ENCODE assay signal across 8 cellular contexts in genomic region chr1:44327679-44328491, GRCh38. TPM values are rescaled to one million over a fixed set of nuclear protein-coding genes. Genes with fewer than 3 reads are reported as not detected.
DNase-seq lines count a peak whose midpoint lies in the region; ATAC-seq and FAIRE-seq lines count a peak whose summit lies in the region.

No MANE protein-coding gene starts in this region.

- peak; percentile 12 for DNase-seq in NCI-H1694 treated with DMSO at 0.1 percent for 48 hours (lab: John Stamatoyannopoulos, UW)
- DNase-seq in NCI-H1694 (lab: John Stamatoyannopoulos, UW): no peak
- peak; percentile 100 for DNase-seq in RCC 7860 (ENCODE audit: low spot score)
- DNase-seq in fibroblast of peridontal ligament (ENCODE audit: extremely low read depth): peak; percentile 100
- DNase-seq in pons (ENCODE audit: low spot score): peak; percentile 11
- DNase-seq in central memory CD4-positive, alpha-beta T cell: no peak
- no peak for DNase-seq in naive thymus-derived CD8-positive, alpha-beta T cell

- H3K4me1 Mint-ChIP-seq in naive thymus-derived CD8-positive, alpha-beta T cell: peaks cover 0 to 37% (median 20%) of the 10 kb centered on the region in 4 donors

- ATAC-seq in GM18870 (IDR thresholded peaks at IDR 0.05; ENCODE audit: unreplicated experiment): no peak
- no peak for ATAC-seq in naive thymus-derived CD8-positive, alpha-beta T cell

- H3K4me3 Mint-ChIP-seq in naive thymus-derived CD8-positive, alpha-beta T cell: no peak overlapping the region

- H3K36me3 Mint-ChIP-seq in naive thymus-derived CD8-positive, alpha-beta T cell: peaks cover 0 to 54% (median 7%) of the 10 kb centered on the region in 3 donors

- H3K27me3 Mint-ChIP-seq in naive thymus-derived CD8-positive, alpha-beta T cell: no peaks in the 10 kb centered on the region

- no peaks in the 10 kb centered on the region for H3K9me3 Mint-ChIP-seq in naive thymus-derived CD8-positive, alpha-beta T cell

- H3K27ac Mint-ChIP-seq in naive thymus-derived CD8-positive, alpha-beta T cell: no peak overlapping the region

- POLR2A ChIA-PET in naive thymus-derived CD8-positive, alpha-beta T cell (lab: Charles Lee): interaction anchor here (1.6 kb wide), 1 partner anchor 12 kb away, joined by 3 read pairs; no protein-coding TSS in a partner anchor

- FAIRE-seq in RCC 7860 (lab: Jason Lieb, UNC): peak; percentile 99

RNA-seq across cellular contexts. Expression of gene ERI3, which starts 27.2 kb away (rescaled TPM):
- total RNA-seq in naive thymus-derived CD8-positive, alpha-beta T cell: 10 to 100 TPM; 27.2 to 34.5 TPM
- 10 to 100 TPM; 43.4 to 45.8 (median 43.6) TPM for polyA plus RNA-seq in naive thymus-derived CD8-positive, alpha-beta T cell

Comparison
In these comparisons a context has a peak if more than half of its experiments do, and no peak if none do; other contexts are left out.
1. DNase-seq: peak in NCI-H1694 treated with DMSO at 0.1 percent for 48 hours (single experiment), RCC 7860 (single experiment), fibroblast of peridontal ligament (single experiment) and pons (single experiment); none in NCI-H1694 (single experiment), central memory CD4-positive, alpha-beta T cell (single experiment) and naive thymus-derived CD8-positive, alpha-beta T cell (0 of 10).